ENCODE assay signal across 25 cellular contexts in the genomic region with DNA sequence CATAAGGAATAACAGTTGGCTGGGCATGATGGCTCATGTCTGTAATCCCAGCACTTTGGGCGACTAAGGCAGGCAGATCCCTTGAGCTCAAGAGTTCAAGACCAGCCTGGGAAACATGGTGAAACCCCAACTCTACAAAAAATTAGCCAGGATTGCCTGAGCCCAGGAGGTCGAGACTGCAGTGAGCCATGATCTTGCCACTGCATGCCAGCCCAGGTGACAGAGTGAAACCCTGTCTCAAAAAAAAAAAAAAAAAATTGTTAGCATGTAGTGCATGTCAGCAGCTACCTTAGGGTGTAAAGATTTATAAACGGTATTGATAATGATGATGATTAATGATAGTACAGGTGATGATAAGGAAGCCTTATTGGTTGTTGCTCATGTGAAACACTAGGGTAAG.
"Had no signal": no experiment of that assay in that cellular context is flagged by ENCODE, and none has a peak within 500 bp of the region (broad histone marks: within the 10 kb centered on the region; RNA-seq: fewer than 3 reads in every experiment).

No MANE protein-coding gene starts in this region.

- ATAC-seq: activated CD4-positive, CD25-positive, alpha-beta regulatory T cell treated with anti-CD3 and anti-CD28 coated beads, Interleukin-2, amount 50 U/mL, for 24 hours; activated CD8-positive, alpha-beta memory T cell treated with anti-CD3 and anti-CD28 coated beads, Interleukin-2, amount 10 ng/mL, durations not matched to agents 7 days and 5 days; activated CD8-positive, alpha-beta T cell treated with anti-CD3 and anti-CD28 coated beads for 36 hours; left lung; naive thymus-derived CD8-positive, alpha-beta T cell; upper lobe of right lung had no signal

- H3K4me3 Mint-ChIP-seq: activated CD4-positive, alpha-beta T cell treated with anti-CD3 and anti-CD28 coated beads, Interleukin-2, amount 10 ng/mL, durations not matched to agents 24 days and 14 days; activated CD8-positive, alpha-beta memory T cell treated with anti-CD3 and anti-CD28 coated beads, Interleukin-2, amount 10 ng/mL, durations not matched to agents 7 days and 5 days; activated CD8-positive, alpha-beta T cell treated with anti-CD3 and anti-CD28 coated beads for 36 hours; activated T-helper 1 cell treated with anti-CD3 and anti-CD28 coated beads, Interleukin-12 subunit alpha, Interleukin-12 subunit beta, Interleukin-2, Interleukin-4 antibody, amounts not matched to agents 30 ng/mL and 10 ng/mL and 1 ng/mL, durations not matched to agents 14 hours and 24 hours and 36 hours; immature natural killer cell; naive thymus-derived CD8-positive, alpha-beta T cell had no signal

- H3K36me3 ChIP-seq: left lung, prostate gland, right atrium auricular region, thoracic aorta, upper lobe of right lung had no signal

- H3K27ac Mint-ChIP-seq: activated CD4-positive, alpha-beta T cell treated with anti-CD3 and anti-CD28 coated beads, Interleukin-2, amount 10 ng/mL, durations not matched to agents 24 days and 14 days; activated CD8-positive, alpha-beta memory T cell treated with anti-CD3 and anti-CD28 coated beads, Interleukin-2, amount 10 ng/mL, durations not matched to agents 7 days and 5 days; activated CD8-positive, alpha-beta T cell treated with anti-CD3 and anti-CD28 coated beads for 36 hours; activated T-helper 1 cell treated with anti-CD3 and anti-CD28 coated beads, Interleukin-12 subunit alpha, Interleukin-12 subunit beta, Interleukin-2, Interleukin-4 antibody, amounts not matched to agents 30 ng/mL and 10 ng/mL and 1 ng/mL, durations not matched to agents 14 hours and 24 hours and 36 hours; immature natural killer cell; naive thymus-derived CD8-positive, alpha-beta T cell had no signal

- H3K27ac ChIP-seq: left lung, prostate gland, right atrium auricular region, thoracic aorta, upper lobe of right lung, VCaP had no signal

- H3K36me3 Mint-ChIP-seq: activated CD8-positive, alpha-beta memory T cell treated with anti-CD3 and anti-CD28 coated beads, Interleukin-2, amount 10 ng/mL, durations not matched to agents 7 days and 5 days; brain; immature natural killer cell; naive thymus-derived CD8-positive, alpha-beta T cell had no signal

- H3K9me3 ChIP-seq: left lung, prostate gland, right atrium auricular region, thoracic aorta, upper lobe of right lung had no signal

- DNase-seq: activated CD4-positive, alpha-beta T cell treated with anti-CD3 and anti-CD28 coated beads, Interleukin-2, amount 10 ng/mL, durations not matched to agents 24 days and 14 days; activated CD8-positive, alpha-beta memory T cell treated with anti-CD3 and anti-CD28 coated beads, Interleukin-2, amount 10 ng/mL, durations not matched to agents 7 days and 5 days; activated CD8-positive, alpha-beta T cell treated with anti-CD3 and anti-CD28 coated beads for 36 hours; activated gamma-delta T cell; activated naive CD4-positive, alpha-beta T cell treated with anti-CD3 and anti-CD28 coated beads, Interleukin-2, amount 50 U/mL, for 16 hours; aorta; dermis blood vessel endothelial cell; effector CD8-positive, alpha-beta T cell; erythroblast; foreskin fibroblast; immature natural killer cell; left lung; naive thymus-derived CD8-positive, alpha-beta T cell; stimulated activated CD4-positive, alpha-beta T cell treated with anti-CD3 and anti-CD28 coated beads, Interleukin-4, amount 100 ng/mL, for 24 hours; stimulated activated naive CD4-positive, alpha-beta T cell treated with Interleukin-2 at 50 U/mL for 16 hours; T-helper 2 cell; upper lobe of right lung had no signal

- H3K9me3 Mint-ChIP-seq: activated CD4-positive, alpha-beta T cell treated with anti-CD3 and anti-CD28 coated beads, Interleukin-2, amount 10 ng/mL, durations not matched to agents 24 days and 14 days; activated CD8-positive, alpha-beta T cell treated with anti-CD3 and anti-CD28 coated beads for 36 hours; activated T-helper 1 cell treated with anti-CD3 and anti-CD28 coated beads, Interleukin-12 subunit alpha, Interleukin-12 subunit beta, Interleukin-2, Interleukin-4 antibody, amounts not matched to agents 30 ng/mL and 10 ng/mL and 1 ng/mL, durations not matched to agents 14 hours and 24 hours and 36 hours; brain; naive thymus-derived CD8-positive, alpha-beta T cell had no signal

- H3K27me3 ChIP-seq: left lung, right atrium auricular region, upper lobe of right lung had no signal

- H3K4me1 Mint-ChIP-seq: activated CD8-positive, alpha-beta memory T cell treated with anti-CD3 and anti-CD28 coated beads, Interleukin-2, amount 10 ng/mL, durations not matched to agents 7 days and 5 days; immature natural killer cell had no signal

- H3K4me3 ChIP-seq: left lung, lung, prostate gland, right atrium auricular region, thoracic aorta, upper lobe of right lung had no signal

- H3K4me1 ChIP-seq: left lung, prostate gland, right atrium auricular region, upper lobe of right lung had no signal

- H3K27me3 Mint-ChIP-seq: activated CD4-positive, alpha-beta T cell treated with anti-CD3 and anti-CD28 coated beads, Interleukin-2, amount 10 ng/mL, durations not matched to agents 24 days and 14 days; activated CD8-positive, alpha-beta memory T cell treated with anti-CD3 and anti-CD28 coated beads, Interleukin-2, amount 10 ng/mL, durations not matched to agents 7 days and 5 days; activated CD8-positive, alpha-beta T cell treated with anti-CD3 and anti-CD28 coated beads for 36 hours; brain had no signal
